Comparison of ENCODE assay signal across 8 cellular contexts in genomic region chr3:50350527-50351317, GRCh38.
DNase-seq lines count a peak whose midpoint lies in the region; ATAC-seq lines count a peak whose summit lies in the region.

CYB561D2 (plus strand) TSS chr3:50350862; CDS start chr3:50351434, 572 bp downstream.
NPRL2 (minus strand) TSS chr3:50350775; CDS start chr3:50350652, 123 bp downstream.

- H3K4me3 Mint-ChIP-seq in effector memory CD8-positive, alpha-beta T cell, result peak within 1 kb of the TSS; percentile 91 to 96
- peak within 1 kb of the TSS; percentile 99 for H3K4me3 Mint-ChIP-seq in memory B cell

- peaks cover 54% of the 10 kb centered on the region for H3K36me3 Mint-ChIP-seq in effector memory CD8-positive, alpha-beta T cell (ENCODE audit: insufficient read depth)
- H3K36me3 Mint-ChIP-seq in memory B cell, result peaks cover 7% of the 10 kb centered on the region

- peaks cover 48 to 55% of the 10 kb centered on the region in 2 donors for H3K4me1 Mint-ChIP-seq in effector memory CD8-positive, alpha-beta T cell (ENCODE audit: low read depth in 2 of 2)
- H3K4me1 Mint-ChIP-seq in memory B cell, result peaks cover 29% of the 10 kb centered on the region

- ATAC-seq in GM21367 (IDR thresholded peaks at IDR 0.05; ENCODE audit: unreplicated experiment) (peak; percentile 57), memory B cell (ENCODE audit: low read depth) (peak; percentile 88)
- ATAC-seq in effector memory CD8-positive, alpha-beta T cell (replicated peaks), result peak; percentile 87

- DNase-seq in COR-L47 (lab: John Stamatoyannopoulos, UW) (peak; percentile 72), HUDEP-2 (lab: John Stamatoyannopoulos, UW; ENCODE audit: unreplicated experiment in 76 of 76) (peak in 75 of 76 experiments; percentile 66 to 98 (median 94)), NOMO-1 treated with dmso at 0.1 percent for 144 hours (lab: John Stamatoyannopoulos, UW; ENCODE audit: unreplicated experiment) (peak; percentile 85), memory B cell (ENCODE audit: low spot score in 2 of 2) (peak; percentile 97 to 98)
- peak; percentile 95 to 99 (median 97) for DNase-seq in activated CD8-positive, alpha-beta memory T cell treated with anti-CD3 and anti-CD28 coated beads for 48 hours (ENCODE audit: low read depth in 2 of 3, low spot score in 2 of 3)
- DNase-seq in effector memory CD8-positive, alpha-beta T cell, result peak; percentile 99 to 100 (median 99)
- DNase-seq in stimulated activated CD8-positive, alpha-beta memory T cell treated with anti-CD3 and anti-CD28 coated beads, Interleukin-12 subunit alpha, Interleukin-12 subunit beta, amount 100 ng/mL, for 1 hour (ENCODE audit: low read depth), result peak; percentile 98

- peak within 1 kb of the TSS; percentile 94 to 95 for H3K27ac Mint-ChIP-seq in effector memory CD8-positive, alpha-beta T cell
- peak within 1 kb of the TSS; percentile 94 for H3K27ac Mint-ChIP-seq in memory B cell

- no peaks in the 10 kb centered on the region for H3K27me3 Mint-ChIP-seq in effector memory CD8-positive, alpha-beta T cell
- no peaks in the 10 kb centered on the region for H3K27me3 Mint-ChIP-seq in memory B cell

- H3K9me3 Mint-ChIP-seq in effector memory CD8-positive, alpha-beta T cell, result no peaks in the 10 kb centered on the region
- no peaks in the 10 kb centered on the region for H3K9me3 Mint-ChIP-seq in memory B cell

Comparison
In these comparisons a context has a peak if more than half of its experiments do, and no peak if none do; other contexts are left out.
1. Peak in every context shown above with its lines: DNase-seq and ATAC-seq.